ENCODE assay signal across 30 cellular contexts in the genomic region with DNA sequence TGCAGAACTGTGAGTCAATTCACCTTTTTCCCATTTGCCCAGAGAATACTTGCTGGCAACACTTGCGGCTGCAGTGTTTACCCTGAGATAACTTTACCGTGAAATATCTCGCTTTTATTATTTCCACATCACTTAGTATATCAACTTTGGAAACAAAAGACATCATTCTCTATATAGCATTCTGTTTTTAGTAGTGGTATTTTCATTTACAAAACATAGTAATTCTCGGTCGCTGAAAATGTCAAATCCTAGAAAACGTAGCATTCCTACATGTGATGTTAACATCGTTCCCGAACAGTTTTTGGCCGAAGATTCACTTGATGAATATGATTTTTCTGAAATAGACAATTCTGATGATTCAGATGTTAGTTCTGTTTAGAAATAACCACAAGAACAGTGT. TPM values are rescaled to one million over a fixed set of nuclear protein-coding genes. Genes with fewer than 3 reads are reported as not detected.
DNase-seq lines count a peak whose midpoint lies in the region; ATAC-seq, FAIRE-seq and TF ChIP-seq lines count a peak whose summit lies in the region.
"Had no signal": no experiment of that assay in that cellular context is flagged by ENCODE, and none has a peak within 500 bp of the region (broad histone marks: within the 10 kb centered on the region; RNA-seq: fewer than 3 reads in every experiment).

No MANE protein-coding gene starts in this region.

- H4K20me1 ChIP-seq in K562 (replicated peaks; ENCODE audit: control insufficient read depth, insufficient read depth, low read length): no peaks in the 10 kb centered on the region
- H4K20me1 ChIP-seq: BLaER1 had no signal

- FAIRE-seq in K562 (lab: Jason Lieb, UNC): no peak
- FAIRE-seq: A549, GM12878, GM12892, GM18507 had no signal

- ATAC-seq in K562 (no peak), HG02763 (IDR thresholded peaks at IDR 0.05; ENCODE audit: unreplicated experiment) (no peak), HG03565 (IDR thresholded peaks at IDR 0.05; ENCODE audit: unreplicated experiment) (no peak)
- ATAC-seq: A549, GM12878 had no signal

- 86% methylated on average over 9 of the region's 9 CpGs for WGBS in K562 (ENCODE audit: insufficient coverage, low coverage, missing lambda C conversion rate)

- H3K4me2 ChIP-seq in K562 (ENCODE audit: insufficient read depth, low read length): no peak overlapping the region
- H3K4me2 ChIP-seq: A549, BLaER1 had no signal

- CTCF ChIA-PET in K562 (lab: Yijun Ruan, JAX; ENCODE audit: low intra/inter-chr PET ratio): no interaction called here

- no peak for TF ChIP-seq EP300 in K562 (IDR thresholded peaks at IDR 0.05; ENCODE audit: low read length)

- no peaks in the 10 kb centered on the region for H3K9me1 ChIP-seq in K562 (ENCODE audit: control insufficient read depth, insufficient read depth, low read length)

- H3K79me2 ChIP-seq in K562 (ENCODE audit: control insufficient read depth, insufficient read depth, low read length): no peaks in the 10 kb centered on the region

- peaks cover under 1% of the 10 kb centered on the region for H3K9me3 ChIP-seq in K562 (replicated peaks; ENCODE audit: control insufficient read depth, insufficient read depth, low read depth, low read length)
- H3K9me3 ChIP-seq: BE2C had no signal

- no peaks in the 10 kb centered on the region for H3K27me3 ChIP-seq in K562 (ENCODE audit: control insufficient read depth in 2 of 2, insufficient read depth in 2 of 2, low read length in 2 of 2)
- H3K27me3 ChIP-seq: BE2C, BLaER1 had no signal

- no peak for TF ChIP-seq POLR2A in K562 (conservative IDR thresholded peaks at IDR 0.05)

- H3K4me1 ChIP-seq in K562 (replicated peaks in 1 of 2; ENCODE audit: control insufficient read depth in 2 of 2, insufficient read depth in 2 of 2, low read length in 2 of 2): no peaks in the 10 kb centered on the region
- H3K4me1 ChIP-seq: A549, BE2C, BLaER1 had no signal

- no peak overlapping the region for H3K9ac ChIP-seq in K562 (ENCODE audit: insufficient read depth in 1 of 2, low read depth in 2 of 2, low read length in 2 of 2)
- H3K9ac ChIP-seq: BLaER1 had no signal

- in situ Hi-C loops in K562 (cut with MboI): no loop called here

- H3K36me3 ChIP-seq in K562 (ENCODE audit: control insufficient read depth, insufficient read depth, low read length): no peaks in the 10 kb centered on the region
- H3K36me3 ChIP-seq: BE2C, BLaER1 had no signal

- no peak for TF ChIP-seq CTCF in K562 (IDR thresholded peaks at IDR 0.05 in 2 of 3, conservative IDR thresholded peaks at IDR 0.05 in 1 of 3; ENCODE audit: insufficient read depth in 2 of 3, low read depth in 1 of 3, low read length in 3 of 3)

- no peak overlapping the region for H3K4me3 ChIP-seq in K562
- H3K4me3 ChIP-seq: A549, BLaER1, GM12878 had no signal

- BruUV-seq in K562 (replicated peaks; lab: Mats Ljungman, UMichigan): no TSS peak

- POLR2A ChIA-PET in K562 (lab: Yijun Ruan, JAX): interaction anchor here (0.6 kb wide), 1 partner anchor 45 kb away, joined by 3 read pairs; no protein-coding TSS in a partner anchor

- TF ChIP-seq RAD21 in K562 (CRISPR knock-in tag; conservative IDR thresholded peaks at IDR 0.05 in 1 of 2, IDR thresholded peaks at IDR 0.05 in 1 of 2): no peak

- no peak overlapping the region for H3K27ac ChIP-seq in K562 (ENCODE audit: extremely low read depth, low read depth, low read length)
- H3K27ac ChIP-seq: 22Rv1, A549, BLaER1 had no signal

- intact Hi-C loops in K562 (cut with micrococcal nuclease): no loop called here

- 0 out of 2 replicates have a peak overlapping the region, but pooled peaks have one; percentile 24 for H2AFZ ChIP-seq in K562 (ENCODE audit: low read depth, low read length)

- peak; percentile 5 for DNase-seq in Ammon's horn (ENCODE audit: low spot score)
- no peak for DNase-seq in K562 (ENCODE audit: extremely low read depth in 1 of 4, low spot score in 3 of 4)
- peak; percentile 71 for DNase-seq in fibroblast of peridontal ligament (ENCODE audit: extremely low read depth)
- peak; percentile 12 for DNase-seq in iris pigment epithelial cell (ENCODE audit: low read depth)
- DNase-seq in activated CD8-positive, alpha-beta memory T cell treated with anti-CD3 and anti-CD28 coated beads, Interleukin-2, amount 50 U/mL, for 48 hours: no peak
- DNase-seq in stimulated activated CD4-positive, alpha-beta T cell treated with anti-CD3 and anti-CD28 coated beads, Interleukin-4, amount 100 ng/mL, for 4 hours: no peak
- DNase-seq: AML-193; BE2C; C1 segment of cervical spinal cord; CD4-positive, alpha-beta memory T cell; CD4-positive, CD25-positive, alpha-beta regulatory T cell; CD8-positive, alpha-beta memory T cell; COR-L47; DMS 273 treated with DMSO at 0.1 percent for 48 hours; DMS153; DMS53; DMS79; DND-41; EL; GDM1 had no signal

TF ChIP-seq in K562, 482 proteins besides CTCF, POLR2A, EP300 and RAD21:
- TF ChIP-seq TCFL5 (CRISPR knock-in tag; conservative IDR thresholded peaks at IDR 0.05): no peak
- no peak for TF ChIP-seq ZNF124 (CRISPR knock-in tag; IDR thresholded peaks at IDR 0.05)
- TF ChIP-seq, protein P1, sequence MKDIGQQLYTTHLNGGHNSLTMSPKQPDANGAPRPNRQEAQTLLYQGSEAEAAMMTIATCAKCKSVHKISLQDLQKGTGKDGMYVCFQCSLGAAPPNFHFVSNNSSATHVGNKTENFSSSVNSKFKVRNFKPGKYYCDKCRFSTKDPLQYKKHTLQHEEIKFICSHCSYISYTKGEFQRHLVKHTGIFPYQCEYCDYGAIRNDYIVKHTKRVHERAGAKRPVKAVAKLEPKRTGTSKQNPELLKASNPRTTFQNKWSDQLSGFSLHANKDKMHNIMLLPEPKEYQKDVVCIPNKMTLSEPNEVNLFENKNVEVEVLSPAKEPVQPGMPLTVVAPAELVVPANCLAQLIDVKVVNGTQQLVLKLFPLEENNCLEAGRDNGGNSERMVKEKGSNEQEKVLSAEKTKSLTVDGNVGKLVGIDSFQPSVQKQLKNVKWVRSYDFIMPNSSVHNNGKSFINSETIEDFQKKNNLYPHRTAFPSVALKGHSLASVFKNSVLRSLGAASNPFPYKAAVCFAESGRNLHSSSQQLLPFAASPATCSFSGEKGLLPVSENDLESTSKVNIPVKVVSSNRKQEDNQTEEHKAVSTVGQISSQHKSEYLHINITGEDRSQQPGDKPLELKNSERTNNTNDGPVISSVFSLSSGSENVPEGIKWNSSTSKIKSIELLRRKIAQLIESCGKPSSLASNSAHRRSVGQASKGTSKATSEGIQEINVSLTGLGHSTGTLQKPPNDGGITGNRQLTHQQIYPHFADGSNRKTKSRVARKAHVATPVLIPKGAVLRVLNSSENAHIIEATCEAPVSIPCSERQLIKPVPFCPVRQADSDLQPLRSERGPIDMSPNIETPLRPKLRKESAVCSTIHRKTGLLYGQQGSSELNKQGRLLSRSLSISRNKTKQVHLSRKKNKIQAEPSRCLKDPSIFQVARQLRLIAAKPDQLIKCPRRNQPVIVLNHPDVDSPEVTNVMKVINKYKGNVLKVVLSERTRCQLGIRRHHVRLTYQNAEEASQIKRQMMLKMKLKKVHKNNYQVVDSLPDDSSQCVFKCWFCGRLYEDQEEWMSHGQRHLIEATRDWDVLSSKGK (CRISPR knock-in tag; IDR thresholded peaks at IDR 0.05): no peak
- no peak for TF ChIP-seq ZBTB33 (CRISPR knock-in tag; IDR thresholded peaks at IDR 0.05)
- no peak for TF ChIP-seq HEY1 (CRISPR knock-in tag; IDR thresholded peaks at IDR 0.05; ENCODE audit: borderline replicate concordance)
TF ChIP-seq in K562: peak in this region for 0.

RNA-seq across cellular contexts. Expression of gene NHLRC1, which starts 52.0 kb away (rescaled TPM):
- total RNA-seq in K562 (2011; cell fraction: chromatin; rRNA removed; ENCODE audit: low replicate concordance): not detected in 2 replicates
- not detected in 2 replicates for total RNA-seq in K562 (2011; cell fraction: nucleolus; rRNA removed)
- total RNA-seq in K562 (2011; cell fraction: nucleoplasm; rRNA removed): not detected in 2 replicates
- total RNA-seq in K562 (2014; rRNA removed) (not detected in 2 replicates), K562 (2014; rRNA removed; fragmentation: Illumina TruSeq; extraction: Trizol) (not detected in 2 replicates), K562 (2015; rRNA removed; fragmentation: Illumina TruSeq; extraction: Trizol) (not detected in 2 replicates), K562 (2021) (not detected in 2 replicates)
- polyA plus RNA-seq in K562 (2011; rRNA removed) (not detected in 2 replicates), K562 (2014; fragmentation: Illumina TruSeq; extraction: Trizol) (not detected in 2 replicates), K562 (2014; fragmentation: Nextera tagmentation; extraction: Ambion mirVana) (not detected), K562 (2014; rRNA removed) (not detected in 2 replicates)
- not detected in 2 replicates for polyA plus RNA-seq in K562 (2011; cell fraction: cytosol; rRNA removed)
- not detected in 2 replicates for polyA plus RNA-seq in K562 (2011; cell fraction: nucleus; rRNA removed)
- not detected in 2 replicates for polyA plus RNA-seq in K562 (2012)
- polyA minus RNA-seq in K562 (2011; rRNA and poly(A)+ RNA removed): not detected in 2 replicates
- not detected in 2 replicates for polyA minus RNA-seq in K562 (2011; cell fraction: cytosol; rRNA and poly(A)+ RNA removed)
- not detected in 2 replicates for polyA minus RNA-seq in K562 (2011; cell fraction: nucleus; rRNA and poly(A)+ RNA removed)
- total RNA-seq: A172, G401 had no signal

Comparison
In these comparisons a context has a peak if more than half of its experiments do, and no peak if none do; other contexts are left out.
1. DNase-seq: peak in Ammon's horn (single experiment), fibroblast of peridontal ligament (single experiment) and iris pigment epithelial cell (single experiment); none in K562 (0 of 4), activated CD8-positive, alpha-beta memory T cell treated with anti-CD3 and anti-CD28 coated beads, Interleukin-2, amount 50 U/mL, for 48 hours (single experiment) and stimulated activated CD4-positive, alpha-beta T cell treated with anti-CD3 and anti-CD28 coated beads, Interleukin-4, amount 100 ng/mL, for 4 hours (0 of 2).